19 cellular contexts compared by ENCODE assay signal in the genomic region with DNA sequence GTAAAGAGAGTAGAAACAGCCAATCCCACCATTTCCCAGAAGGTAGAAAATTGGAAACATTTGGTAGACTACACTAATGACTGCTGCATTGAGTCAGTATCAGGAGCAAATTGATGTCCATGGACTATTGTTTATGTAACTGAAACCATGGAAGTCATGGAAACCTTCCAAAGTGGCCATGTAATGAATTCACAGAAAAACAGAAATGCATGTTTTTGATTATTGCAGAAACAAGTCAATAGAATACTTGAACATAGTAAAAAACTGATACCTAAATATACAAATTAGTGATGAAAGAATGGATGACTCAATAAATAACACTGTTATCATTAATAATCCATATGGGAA. TPM values are rescaled to one million over a fixed set of nuclear protein-coding genes. Genes with fewer than 3 reads are reported as not detected.
"Had no signal": no experiment of that assay in that cellular context is flagged by ENCODE, and none has a peak within 500 bp of the region (broad histone marks: within the 10 kb centered on the region; RNA-seq: fewer than 3 reads in every experiment).

No MANE protein-coding gene starts in this region.

- H3K27me3 ChIP-seq: body of pancreas, gastroesophageal sphincter, neural progenitor cell, suprapubic skin, transverse colon, uterus had no signal

- H3K36me3 ChIP-seq: gastroesophageal sphincter, lower lobe of right lung, neural progenitor cell, suprapubic skin, transverse colon, uterus had no signal

- DNase-seq: activated CD4-positive, alpha-beta memory T cell treated with anti-CD3 and anti-CD28 coated beads for 36 hours; activated CD4-positive, alpha-beta T cell treated with anti-CD3 and anti-CD28 coated beads for 48 hours; activated naive CD4-positive, alpha-beta T cell treated with anti-CD3 and anti-CD28 coated beads for 36 hours; activated T-cell treated with anti-CD3 and anti-CD28 coated beads, Interleukin-2, amount 50 U/mL, for 48 hours; body of pancreas; effector CD4-positive, alpha-beta T cell; head of caudate nucleus; left colon; lower lobe of right lung; naive thymus-derived CD8-positive, alpha-beta T cell; posterior cingulate gyrus; small intestine; stimulated activated CD4-positive, alpha-beta T cell treated with anti-CD3 and anti-CD28 coated beads, Interleukin-2, amount 100 ng/mL, for 24 hours; stimulated activated naive CD8-positive, alpha-beta T cell treated with anti-CD3 and anti-CD28 coated beads, Interleukin-15, amount 100 ng/mL, for 72 hours; transverse colon; uterus had no signal

- H2AFZ ChIP-seq: neural progenitor cell had no signal

- H3K4me3 ChIP-seq: body of pancreas, gastroesophageal sphincter, lower lobe of right lung, neural progenitor cell, suprapubic skin, transverse colon, uterus had no signal

- H3K4me2 ChIP-seq: neural progenitor cell had no signal

- H3K9ac ChIP-seq: neural progenitor cell had no signal

- H3K4me1 ChIP-seq: body of pancreas, neural progenitor cell, suprapubic skin, uterus had no signal

- H3K27ac ChIP-seq: body of pancreas, gastroesophageal sphincter, lower lobe of right lung, neural progenitor cell, suprapubic skin, transverse colon, uterus had no signal

- H3K9me3 ChIP-seq: body of pancreas, gastroesophageal sphincter, lower lobe of right lung, suprapubic skin, transverse colon, uterus had no signal

RNA-seq across cellular contexts. Expression of a gene that starts 55.2 kb away (rescaled TPM):
- total RNA-seq: activated naive CD4-positive, alpha-beta T cell treated with anti-CD3 and anti-CD28 coated beads for 36 hours had no signal
